ENCODE assay signal across 8 cellular contexts in genomic region chr12:106246891-106247730, GRCh38. TPM values are rescaled to one million over a fixed set of nuclear protein-coding genes. Genes with fewer than 3 reads are reported as not detected.
A peak's percentile ranks its signal among the peaks of the same experiment; 100 is the strongest.
DNase-seq lines count a peak whose midpoint lies in the region; ATAC-seq and TF ChIP-seq lines count a peak whose summit lies in the region.

No MANE protein-coding gene starts in this region.

- H3K9me3 Mint-ChIP-seq in CD4-positive, alpha-beta T cell: no peaks in the 10 kb centered on the region

- no peaks in the 10 kb centered on the region for H3K36me3 ChIP-seq in right lobe of liver

- peak overlapping the region; percentile 42 for H3K27ac ChIP-seq in CD4-positive, alpha-beta T cell (ENCODE audit: low read depth, low read length)
- H3K27ac ChIP-seq in right lobe of liver: peak overlapping the region; percentile 95 to 98 (median 95)

- H3K27me3 Mint-ChIP-seq in CD4-positive, alpha-beta T cell: no peaks in the 10 kb centered on the region

- peak; percentile 56 for ATAC-seq in CD4-positive, alpha-beta T cell (ENCODE audit: poor library complexity)
- ATAC-seq in GM21381 (IDR thresholded peaks at IDR 0.05; ENCODE audit: unreplicated experiment) (peak; percentile 35), right lobe of liver (peak; percentile 40 to 63 (median 46)), HG02973 (IDR thresholded peaks at IDR 0.05; ENCODE audit: unreplicated experiment) (no peak)

- CTCF ChIA-PET in CD4-positive, alpha-beta T cell (lab: Charles Lee): interaction anchor here (1.6 to 1.9 kb wide), 3 partner anchors 20 to 110 kb away, joined by 4 to 10 read pairs (median 4); partner anchors contain the start of gene POLR3B

- TF ChIP-seq POLR2A in right lobe of liver (IDR thresholded peaks at IDR 0.05): no peak

- H3K9me3 ChIP-seq in CD4-positive, alpha-beta T cell (ENCODE audit: control insufficient read depth, low read length): no peaks in the 10 kb centered on the region
- no peaks in the 10 kb centered on the region for H3K9me3 ChIP-seq in right lobe of liver

- intact Hi-C loops in CD4-positive, alpha-beta T cell (cut with DNase I, micrococcal nuclease): loop anchor here (1.0 to 10.0 kb wide), 6 partner anchors 35 to 1438 kb away; partner anchors contain the start of genes POLR3B (in 2 of the 2), CRY1 (in 1 of the 2) and PWP1 (in 1 of the 2)
- intact Hi-C loops in right lobe of liver (cut with DNase I): no loop called here

- TF ChIP-seq CTCF in CD4-positive, alpha-beta T cell (IDR thresholded peaks at IDR 0.05): no peak
- TF ChIP-seq CTCF in right lobe of liver (IDR thresholded peaks at IDR 0.05): no peak

- peak overlapping the region; percentile 69 for H3K27ac Mint-ChIP-seq in CD4-positive, alpha-beta T cell

- H3K27me3 ChIP-seq in CD4-positive, alpha-beta T cell (ENCODE audit: control insufficient read depth, insufficient read depth, low read length): no peaks in the 10 kb centered on the region
- no peaks in the 10 kb centered on the region for H3K27me3 ChIP-seq in right lobe of liver

- POLR2A ChIA-PET in CD4-positive, alpha-beta T cell (lab: Charles Lee): interaction anchor here (0.9 to 6.9 kb wide), 7 partner anchors 9 to 111 kb away, joined by 3 to 157 read pairs (median 5); partner anchors contain the start of genes POLR3B and TCP11L2

- peaks cover 0 to 17% (median 9%) of the 10 kb centered on the region in 4 donors for H3K4me1 ChIP-seq in right lobe of liver

- no peaks in the 10 kb centered on the region for H3K36me3 Mint-ChIP-seq in CD4-positive, alpha-beta T cell (ENCODE audit: low read depth)

- peak overlapping the region; percentile 78 to 89 (median 80) for H3K4me3 ChIP-seq in right lobe of liver

- H3K4me1 Mint-ChIP-seq in CD4-positive, alpha-beta T cell (ENCODE audit: low read depth): peaks cover 43% of the 10 kb centered on the region

- WGBS in right lobe of liver (ENCODE audit: insufficient coverage, low coverage, low lambda C conversion rate, missing lambda C conversion rate): 40% methylated on average over 1 of the region's 81 CpGs

- H3K4me3 Mint-ChIP-seq in CD4-positive, alpha-beta T cell: peak overlapping the region; percentile 87

- DNase-seq in CD4-positive, alpha-beta T cell: peak; percentile 43 to 71 (median 54)
- DNase-seq in Kasumi-1 (lab: John Stamatoyannopoulos, UW) (peak; percentile 16 to 22), ecto neural progenitor cell (ENCODE audit: low spot score) (peak; percentile 83), right lobe of liver (peak; percentile 77 to 82 (median 82))
- peak; percentile 52 to 55 for DNase-seq in activated CD4-positive, alpha-beta T cell treated with anti-CD3 and anti-CD28 coated beads, Interleukin-2, amount 50 U/mL, for 48 hours
- DNase-seq in stimulated activated CD8-positive, alpha-beta memory T cell treated with anti-CD3 and anti-CD28 coated beads, Interleukin-12 subunit alpha, Interleukin-12 subunit beta, amount 100 ng/mL, for 1 hour (ENCODE audit: low read depth): peak; percentile 27

RNA-seq across cellular contexts. Expression of gene CKAP4, which starts 0.7 kb away (rescaled TPM):
- 10 to 100 TPM; 14.7 to 15.7 TPM for total RNA-seq in CD4-positive, alpha-beta T cell
- total RNA-seq in right lobe of liver: 10 to 100 TPM; 16.8 to 43.7 (median 28.3) TPM

RNA-seq across cellular contexts. Expression of gene TCP11L2, which starts 55.4 kb away (rescaled TPM):
- 100 to 1,000 TPM; 139 to 144 TPM for total RNA-seq in CD4-positive, alpha-beta T cell
- total RNA-seq in right lobe of liver: 10 to 100 TPM in 3 of 6 experiments, 1 to 10 TPM in 3; 7.3 to 14.2 (median 10.5) TPM

Comparison
In these comparisons a context has a peak if more than half of its experiments do, and no peak if none do; other contexts are left out.
1. DNase-seq: peak in every context shown above with its lines; median percentile 83 in ecto neural progenitor cell; 82 in right lobe of liver; 54 in CD4-positive, alpha-beta T cell; 54 in activated CD4-positive, alpha-beta T cell treated with anti-CD3 and anti-CD28 coated beads, Interleukin-2, amount 50 U/mL, for 48 hours; 27 in stimulated activated CD8-positive, alpha-beta memory T cell treated with anti-CD3 and anti-CD28 coated beads, Interleukin-12 subunit alpha, Interleukin-12 subunit beta, amount 100 ng/mL, for 1 hour; 19 in Kasumi-1.
2. RNA of gene TCP11L2, which starts 55.4 kb away (total RNA-seq): 139 to 144 TPM in CD4-positive, alpha-beta T cell; 7.3 to 14.2 TPM in right lobe of liver; every median in the first group is over 4 times any median in the second.
3. intact Hi-C loops: an anchor here in CD4-positive, alpha-beta T cell (1.0 to 10.0 kb wide); none called in right lobe of liver.